ENCODE assay signal across 16 cellular contexts in the genomic region with DNA sequence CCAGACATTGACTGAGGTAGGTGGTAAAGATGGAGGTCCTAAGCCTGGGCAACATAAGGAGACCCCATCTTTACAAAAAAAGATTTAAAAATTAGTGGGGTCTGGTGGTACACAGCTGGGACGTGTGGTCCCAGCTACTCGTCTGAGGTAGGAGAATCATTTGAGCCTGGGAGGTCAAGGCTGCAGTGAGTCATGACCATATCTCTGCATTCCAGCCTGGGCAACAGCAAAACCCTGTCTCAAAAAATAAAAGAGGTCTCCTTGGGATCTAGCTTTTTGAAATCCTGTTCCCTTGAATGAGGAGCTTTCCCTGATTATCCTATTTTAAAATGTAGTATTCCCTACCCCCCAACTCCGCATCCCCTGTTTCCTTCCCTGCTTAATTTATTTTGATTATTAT.
"Had no signal": no experiment of that assay in that cellular context is flagged by ENCODE, and none has a peak within 500 bp of the region (broad histone marks: within the 10 kb centered on the region; RNA-seq: fewer than 3 reads in every experiment).

No MANE protein-coding gene starts in this region.

- H3K9me3 ChIP-seq: left lung, psoas muscle, right lobe of liver had no signal

- H3K27me3 ChIP-seq: left lung, right lobe of liver had no signal

- H3K9me3 Mint-ChIP-seq: activated naive CD8-positive, alpha-beta T cell treated with anti-CD3 and anti-CD28 coated beads for 36 hours; activated T-cell treated with anti-CD3 and anti-CD28 coated beads, Interleukin-2, amount 50 U/mL, for 24 hours had no signal

- DNase-seq: activated CD4-positive, alpha-beta T cell treated with anti-CD3 and anti-CD28 coated beads, Interleukin-2, amount 50 U/mL, for 1 hour; activated CD8-positive, alpha-beta memory T cell treated with anti-CD3 and anti-CD28 coated beads, Interleukin-2, amount 10 ng/mL, durations not matched to agents 7 days and 5 days; activated effector memory CD4-positive, alpha-beta T cell treated with anti-CD3 and anti-CD28 coated beads, Interleukin-2, amount 50 U/mL, for 16 hours; activated naive CD8-positive, alpha-beta T cell treated with anti-CD3 and anti-CD28 coated beads for 36 hours; activated T-cell treated with anti-CD3 and anti-CD28 coated beads, Interleukin-2, amount 50 U/mL, for 24 hours; central memory CD4-positive, alpha-beta T cell; cortex of kidney; effector CD8-positive, alpha-beta T cell; glutamatergic neuron; left lung; psoas muscle; right lobe of liver; stimulated activated CD4-positive, alpha-beta T cell treated with anti-CD3 and anti-CD28 coated beads, Interleukin-2, amount 100 ng/mL, for 24 hours; stimulated activated naive CD4-positive, alpha-beta T cell; substantia nigra; trophoblast cell had no signal

- H3K27me3 Mint-ChIP-seq: activated CD8-positive, alpha-beta memory T cell treated with anti-CD3 and anti-CD28 coated beads, Interleukin-2, amount 10 ng/mL, durations not matched to agents 7 days and 5 days; activated naive CD8-positive, alpha-beta T cell treated with anti-CD3 and anti-CD28 coated beads for 36 hours had no signal

- H3K4me3 Mint-ChIP-seq: activated CD8-positive, alpha-beta memory T cell treated with anti-CD3 and anti-CD28 coated beads, Interleukin-2, amount 10 ng/mL, durations not matched to agents 7 days and 5 days; activated naive CD8-positive, alpha-beta T cell treated with anti-CD3 and anti-CD28 coated beads for 36 hours; activated T-cell treated with anti-CD3 and anti-CD28 coated beads, Interleukin-2, amount 50 U/mL, for 24 hours had no signal

- H3K4me1 Mint-ChIP-seq: activated CD8-positive, alpha-beta memory T cell treated with anti-CD3 and anti-CD28 coated beads, Interleukin-2, amount 10 ng/mL, durations not matched to agents 7 days and 5 days had no signal

- H3K27ac ChIP-seq: left lung, psoas muscle, right lobe of liver had no signal

- H3K27ac Mint-ChIP-seq: activated CD8-positive, alpha-beta memory T cell treated with anti-CD3 and anti-CD28 coated beads, Interleukin-2, amount 10 ng/mL, durations not matched to agents 7 days and 5 days; activated T-cell treated with anti-CD3 and anti-CD28 coated beads, Interleukin-2, amount 50 U/mL, for 24 hours had no signal

- ATAC-seq: activated CD8-positive, alpha-beta memory T cell treated with anti-CD3 and anti-CD28 coated beads, Interleukin-2, amount 10 ng/mL, durations not matched to agents 7 days and 5 days; left lung; psoas muscle; right lobe of liver had no signal

- H3K4me3 ChIP-seq: left lung, psoas muscle, right lobe of liver had no signal
